Comparison of ENCODE assay signal across 1 cellular context in the genomic region with DNA sequence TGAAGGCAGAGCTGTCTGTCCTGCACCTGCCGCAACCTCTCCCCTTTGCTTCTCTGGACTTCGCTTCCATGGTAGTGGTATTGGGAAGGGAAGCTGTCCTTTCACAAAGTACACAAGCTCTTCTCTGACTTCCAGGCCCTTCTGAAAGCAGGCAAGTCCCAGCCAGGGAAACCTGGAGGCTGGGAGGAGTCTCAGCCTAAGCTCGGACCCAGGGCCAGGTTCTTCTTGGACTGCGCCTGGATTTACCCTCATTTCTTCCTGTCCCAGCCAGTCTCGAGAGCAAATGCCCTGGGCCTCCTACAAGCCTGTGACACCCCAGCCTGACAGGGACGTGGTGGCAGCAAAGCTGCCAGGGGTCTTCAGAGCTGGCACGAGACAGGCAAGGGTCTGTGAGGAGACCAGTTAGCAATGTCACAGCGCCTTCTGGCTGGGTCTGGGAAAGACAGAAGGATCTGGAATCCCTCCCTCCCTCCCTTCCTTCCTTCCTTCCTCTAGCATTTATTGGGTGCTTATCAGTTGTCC.
TF ChIP-seq lines count a peak whose summit lies in the region.

No MANE protein-coding gene starts in this region.

TF ChIP-seq in H1, 55 proteins besides CTCF, POLR2A, EP300 and RAD21:
- TF ChIP-seq TAF7 (optimal IDR thresholded peaks at IDR 0.05; ENCODE audit: borderline replicate concordance, low read depth, low read length) (no peak), SIX5 (IDR thresholded peaks at IDR 0.05; ENCODE audit: low read depth, low read length) (no peak), SP2 (IDR thresholded peaks at IDR 0.05; ENCODE audit: low read length) (no peak), RBBP5 (IDR thresholded peaks at IDR 0.05; ENCODE audit: borderline replicate concordance, low read depth, low read length) (no peak), CEBPB (IDR thresholded peaks at IDR 0.05; ENCODE audit: low read depth, low read length) (no peak), E2F6 (IDR thresholded peaks at IDR 0.05) (no peak), EGR1 (IDR thresholded peaks at IDR 0.05; ENCODE audit: borderline replicate concordance, low read depth, low read length) (no peak), HDAC2 (IDR thresholded peaks at IDR 0.05; ENCODE audit: borderline replicate concordance in 1 of 2, low read depth in 2 of 2, low read length in 2 of 2) (no peak), JUND (IDR thresholded peaks at IDR 0.05; ENCODE audit: low read length) (no peak), KDM4A (IDR thresholded peaks at IDR 0.05; ENCODE audit: low read depth, low read length, severe bottlenecking) (no peak), BCL11A (IDR thresholded peaks at IDR 0.05; ENCODE audit: low read depth in 2 of 2, low read length in 2 of 2) (no peak), EZH2 (IDR thresholded peaks at IDR 0.05; ENCODE audit: low read depth, low read length, severe bottlenecking) (no peak), TBP (IDR thresholded peaks at IDR 0.05; ENCODE audit: low read depth, low read length) (no peak), SUZ12 (IDR thresholded peaks at IDR 0.05; ENCODE audit: low read length) (no peak), SAP30 (IDR thresholded peaks at IDR 0.05; ENCODE audit: insufficient read depth, insufficient replicate concordance, low read length) (no peak), ZNF274 (IDR thresholded peaks at IDR 0.05; ENCODE audit: borderline replicate concordance, extremely low read depth, low read length) (no peak)
- TF ChIP-seq, protein P1, sequence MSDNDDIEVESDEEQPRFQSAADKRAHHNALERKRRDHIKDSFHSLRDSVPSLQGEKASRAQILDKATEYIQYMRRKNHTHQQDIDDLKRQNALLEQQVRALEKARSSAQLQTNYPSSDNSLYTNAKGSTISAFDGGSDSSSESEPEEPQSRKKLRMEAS (IDR thresholded peaks at IDR 0.05): no peak
